ENCODE assay signal across 8 cellular contexts in genomic region chr9:37784640-37785483, GRCh38. TPM values are rescaled to one million over a fixed set of nuclear protein-coding genes. Genes with fewer than 3 reads are reported as not detected.
A peak's percentile ranks its signal among the peaks of the same experiment; 100 is the strongest.
DNase-seq lines count a peak whose midpoint lies in the region; ATAC-seq and TF ChIP-seq lines count a peak whose summit lies in the region.

EXOSC3 (minus strand) TSS chr9:37785064; CDS start chr9:37785044, 20 bp downstream.

- peak within 1 kb of the TSS; percentile 55 to 85 for H3K4me3 ChIP-seq in prostate gland
- peak within 1 kb of the TSS; percentile 79 for H3K4me3 ChIP-seq in urinary bladder (ENCODE audit: low read depth, low read length)

- WGBS in adipose tissue, 3 donors = 0 to 1% (median 1%) methylated on average over 73 of the region's 73 CpGs
- WGBS in prostate gland = under 1% methylated on average over 35 of the region's 73 CpGs
- WGBS in urinary bladder = under 1% methylated on average over 73 of the region's 73 CpGs

- H3K27ac ChIP-seq in adipose tissue (ENCODE audit: low read depth, low read length) (no peak within 1 kb of the TSS), prostate gland (peak within 1 kb of the TSS; percentile 74 to 75), urinary bladder (ENCODE audit: low read depth) (peak within 1 kb of the TSS; percentile 73)

- intact Hi-C loops in left cardiac atrium (cut with DNase I) (loop anchor here in 1 of 2 donors (1.0 to 2.0 kb wide), 2 partner anchors 15 to 32 kb away; partner anchors contain the start of genes DCAF10 and TRMT10B), prostate gland (cut with DNase I) (loop anchor here (1.0 to 10.0 kb wide), 3 partner anchors 15 to 300 kb away; partner anchors contain the start of genes DCAF10, POLR1E and TOMM5)

- TF ChIP-seq POLR2A in prostate gland (IDR thresholded peaks at IDR 0.05) = peak; percentile 48

- H3K36me3 ChIP-seq in prostate gland (no peaks in the 10 kb centered on the region), urinary bladder (ENCODE audit: insufficient read depth) (no peaks in the 10 kb centered on the region)

- TF ChIP-seq CTCF in GM12874 (IDR thresholded peaks at IDR 0.05; ENCODE audit: insufficient read depth, low read depth, low read length) (peak; percentile 21; the same call in 1 of the 2 replicates), prostate gland (IDR thresholded peaks at IDR 0.05) (peak in 2 of 4 experiments; percentile 2 to 33)

- DNase-seq in NCI-H1417 (lab: John Stamatoyannopoulos, UW) = peak; percentile 78 to 91 (median 81)
- peak; percentile 71 for DNase-seq in T follicular helper cell (ENCODE audit: low read depth)
- peak; percentile 93 for DNase-seq in left cardiac atrium
- DNase-seq in prostate gland (ENCODE audit: low spot score) = peak; percentile 85

- no peaks in the 10 kb centered on the region for H3K4me1 ChIP-seq in prostate gland (replicated peaks)
- H3K4me1 ChIP-seq in urinary bladder (ENCODE audit: insufficient read depth) = no peaks in the 10 kb centered on the region

- peak; percentile 96 for ATAC-seq in HG02759 (IDR thresholded peaks at IDR 0.05; ENCODE audit: unreplicated experiment)
- peak; percentile 98 for ATAC-seq in left cardiac atrium

- H3K27me3 ChIP-seq in prostate gland (replicated peaks; ENCODE audit: insufficient read depth) = no peaks in the 10 kb centered on the region

- no peaks in the 10 kb centered on the region for H3K9me3 ChIP-seq in prostate gland

RNA-seq across cellular contexts. Expression of gene EXOSC3, which starts in this region (rescaled TPM):
- polyA plus RNA-seq in adipose tissue = 10 to 100 TPM; 10.1 to 28.5 (median 23.7) TPM
- 10 to 100 TPM; 18.8 to 19.8 TPM for total RNA-seq in left cardiac atrium
- 10 to 100 TPM; 48.5 to 54.5 TPM for total RNA-seq in prostate gland
- 45.2 TPM for total RNA-seq in urinary bladder
- 28.4 TPM for polyA plus RNA-seq in urinary bladder
